In genomic region chr19:7522072-7522922, GRCh38 we compare ENCODE assay signal across 1 cellular context.
TF ChIP-seq lines count a peak whose summit lies in the region.

Gene MCOLN1, plus strand, starts transcription at chr19:7522624. Its CDS starts 127 bp downstream, at chr19:7522751.

TF ChIP-seq in HepG2, 621 proteins besides CTCF, POLR2A, EP300 and RAD21 (continued from another document and continues in another):
- TF ChIP-seq ZBTB44 (CRISPR knock-in tag; IDR thresholded peaks at IDR 0.05) (peak; percentile 83; the same call in 1 of the 2 replicates), ZNF234 (CRISPR knock-in tag; conservative IDR thresholded peaks at IDR 0.05) (no peak), ZNF205 (CRISPR knock-in tag; IDR thresholded peaks at IDR 0.05) (peak; percentile 67), STAG1 (CRISPR knock-in tag; IDR thresholded peaks at IDR 0.05) (no peak), ZNF549 (CRISPR knock-in tag; IDR thresholded peaks at IDR 0.05) (no peak), MTF1 (CRISPR knock-in tag; IDR thresholded peaks at IDR 0.05) (no peak), GATAD1 (CRISPR knock-in tag; IDR thresholded peaks at IDR 0.05) (peak; percentile 98), ZNF318 (CRISPR knock-in tag; IDR thresholded peaks at IDR 0.05) (peak; percentile 79; the same call in 1 of the 2 replicates), RBFOX2 (IDR thresholded peaks at IDR 0.05; ENCODE audit: low read depth, low read length) (peak; percentile 81), ZNF362 (CRISPR knock-in tag; IDR thresholded peaks at IDR 0.05; ENCODE audit: borderline replicate concordance) (peak; percentile 63; the same call in 1 of the 2 replicates), DPF2 (CRISPR knock-in tag; IDR thresholded peaks at IDR 0.05; ENCODE audit: borderline replicate concordance, low read depth) (peak; percentile 47; the same call in 1 of the 2 replicates), ZMYM3 (CRISPR knock-in tag; IDR thresholded peaks at IDR 0.05) (peak; percentile 94), CREM (IDR thresholded peaks at IDR 0.05) (peak; percentile 37), CREM (CRISPR knock-in tag; IDR thresholded peaks at IDR 0.05) (no peak), ZNF749 (CRISPR knock-in tag; IDR thresholded peaks at IDR 0.05; ENCODE audit: borderline replicate concordance) (peak; percentile 73; the same call in 1 of the 2 replicates), SP4 (CRISPR knock-in tag; IDR thresholded peaks at IDR 0.05) (peak; percentile 93), HNF4G (IDR thresholded peaks at IDR 0.05; ENCODE audit: borderline replicate concordance, low read depth, low read length) (peak; percentile 61; the same call in 1 of the 2 replicates), HNF4G (CRISPR knock-in tag; IDR thresholded peaks at IDR 0.05; ENCODE audit: borderline replicate concordance, low read depth) (0 out of 2 replicates have a peak, but pooled peaks have one; percentile 55), CAMTA2 (CRISPR knock-in tag; IDR thresholded peaks at IDR 0.05; ENCODE audit: borderline replicate concordance) (no peak), CBFB (CRISPR knock-in tag; IDR thresholded peaks at IDR 0.05) (peak; percentile 92), ZFP91 (CRISPR knock-in tag; IDR thresholded peaks at IDR 0.05; ENCODE audit: borderline replicate concordance) (peak; percentile 99), DR1 (CRISPR knock-in tag; IDR thresholded peaks at IDR 0.05) (peak; percentile 78; the same call in 1 of the 2 replicates), SOX5 (CRISPR knock-in tag; IDR thresholded peaks at IDR 0.05; ENCODE audit: borderline replicate concordance) (peak; percentile 55), SIN3A (IDR thresholded peaks at IDR 0.05; ENCODE audit: borderline replicate concordance, low read depth, low read length) (peak; percentile 98; the same call in 1 of the 2 replicates), HDAC1 (CRISPR knock-in tag; IDR thresholded peaks at IDR 0.05) (peak; percentile 99)
- TF ChIP-seq, protein P1, sequence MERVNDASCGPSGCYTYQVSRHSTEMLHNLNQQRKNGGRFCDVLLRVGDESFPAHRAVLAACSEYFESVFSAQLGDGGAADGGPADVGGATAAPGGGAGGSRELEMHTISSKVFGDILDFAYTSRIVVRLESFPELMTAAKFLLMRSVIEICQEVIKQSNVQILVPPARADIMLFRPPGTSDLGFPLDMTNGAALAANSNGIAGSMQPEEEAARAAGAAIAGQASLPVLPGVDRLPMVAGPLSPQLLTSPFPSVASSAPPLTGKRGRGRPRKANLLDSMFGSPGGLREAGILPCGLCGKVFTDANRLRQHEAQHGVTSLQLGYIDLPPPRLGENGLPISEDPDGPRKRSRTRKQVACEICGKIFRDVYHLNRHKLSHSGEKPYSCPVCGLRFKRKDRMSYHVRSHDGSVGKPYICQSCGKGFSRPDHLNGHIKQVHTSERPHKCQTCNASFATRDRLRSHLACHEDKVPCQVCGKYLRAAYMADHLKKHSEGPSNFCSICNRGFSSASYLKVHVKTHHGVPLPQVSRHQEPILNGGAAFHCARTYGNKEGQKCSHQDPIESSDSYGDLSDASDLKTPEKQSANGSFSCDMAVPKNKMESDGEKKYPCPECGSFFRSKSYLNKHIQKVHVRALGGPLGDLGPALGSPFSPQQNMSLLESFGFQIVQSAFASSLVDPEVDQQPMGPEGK (CRISPR knock-in tag; IDR thresholded peaks at IDR 0.05): peak; percentile 65
- TF ChIP-seq, protein P2, sequence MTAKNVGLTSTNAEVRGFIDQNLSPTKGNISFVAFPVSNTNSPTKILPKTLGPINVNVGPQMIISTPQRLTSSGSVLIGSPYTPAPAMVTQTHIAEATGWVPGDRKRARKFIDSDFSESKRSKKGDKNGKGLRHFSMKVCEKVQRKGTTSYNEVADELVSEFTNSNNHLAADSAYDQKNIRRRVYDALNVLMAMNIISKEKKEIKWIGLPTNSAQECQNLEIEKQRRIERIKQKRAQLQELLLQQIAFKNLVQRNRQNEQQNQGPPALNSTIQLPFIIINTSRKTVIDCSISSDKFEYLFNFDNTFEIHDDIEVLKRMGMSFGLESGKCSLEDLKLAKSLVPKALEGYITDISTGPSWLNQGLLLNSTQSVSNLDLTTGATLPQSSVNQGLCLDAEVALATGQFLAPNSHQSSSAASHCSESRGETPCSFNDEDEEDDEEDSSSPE (CRISPR knock-in tag; IDR thresholded peaks at IDR 0.05): peak; percentile 97
- TF ChIP-seq, protein P3, sequence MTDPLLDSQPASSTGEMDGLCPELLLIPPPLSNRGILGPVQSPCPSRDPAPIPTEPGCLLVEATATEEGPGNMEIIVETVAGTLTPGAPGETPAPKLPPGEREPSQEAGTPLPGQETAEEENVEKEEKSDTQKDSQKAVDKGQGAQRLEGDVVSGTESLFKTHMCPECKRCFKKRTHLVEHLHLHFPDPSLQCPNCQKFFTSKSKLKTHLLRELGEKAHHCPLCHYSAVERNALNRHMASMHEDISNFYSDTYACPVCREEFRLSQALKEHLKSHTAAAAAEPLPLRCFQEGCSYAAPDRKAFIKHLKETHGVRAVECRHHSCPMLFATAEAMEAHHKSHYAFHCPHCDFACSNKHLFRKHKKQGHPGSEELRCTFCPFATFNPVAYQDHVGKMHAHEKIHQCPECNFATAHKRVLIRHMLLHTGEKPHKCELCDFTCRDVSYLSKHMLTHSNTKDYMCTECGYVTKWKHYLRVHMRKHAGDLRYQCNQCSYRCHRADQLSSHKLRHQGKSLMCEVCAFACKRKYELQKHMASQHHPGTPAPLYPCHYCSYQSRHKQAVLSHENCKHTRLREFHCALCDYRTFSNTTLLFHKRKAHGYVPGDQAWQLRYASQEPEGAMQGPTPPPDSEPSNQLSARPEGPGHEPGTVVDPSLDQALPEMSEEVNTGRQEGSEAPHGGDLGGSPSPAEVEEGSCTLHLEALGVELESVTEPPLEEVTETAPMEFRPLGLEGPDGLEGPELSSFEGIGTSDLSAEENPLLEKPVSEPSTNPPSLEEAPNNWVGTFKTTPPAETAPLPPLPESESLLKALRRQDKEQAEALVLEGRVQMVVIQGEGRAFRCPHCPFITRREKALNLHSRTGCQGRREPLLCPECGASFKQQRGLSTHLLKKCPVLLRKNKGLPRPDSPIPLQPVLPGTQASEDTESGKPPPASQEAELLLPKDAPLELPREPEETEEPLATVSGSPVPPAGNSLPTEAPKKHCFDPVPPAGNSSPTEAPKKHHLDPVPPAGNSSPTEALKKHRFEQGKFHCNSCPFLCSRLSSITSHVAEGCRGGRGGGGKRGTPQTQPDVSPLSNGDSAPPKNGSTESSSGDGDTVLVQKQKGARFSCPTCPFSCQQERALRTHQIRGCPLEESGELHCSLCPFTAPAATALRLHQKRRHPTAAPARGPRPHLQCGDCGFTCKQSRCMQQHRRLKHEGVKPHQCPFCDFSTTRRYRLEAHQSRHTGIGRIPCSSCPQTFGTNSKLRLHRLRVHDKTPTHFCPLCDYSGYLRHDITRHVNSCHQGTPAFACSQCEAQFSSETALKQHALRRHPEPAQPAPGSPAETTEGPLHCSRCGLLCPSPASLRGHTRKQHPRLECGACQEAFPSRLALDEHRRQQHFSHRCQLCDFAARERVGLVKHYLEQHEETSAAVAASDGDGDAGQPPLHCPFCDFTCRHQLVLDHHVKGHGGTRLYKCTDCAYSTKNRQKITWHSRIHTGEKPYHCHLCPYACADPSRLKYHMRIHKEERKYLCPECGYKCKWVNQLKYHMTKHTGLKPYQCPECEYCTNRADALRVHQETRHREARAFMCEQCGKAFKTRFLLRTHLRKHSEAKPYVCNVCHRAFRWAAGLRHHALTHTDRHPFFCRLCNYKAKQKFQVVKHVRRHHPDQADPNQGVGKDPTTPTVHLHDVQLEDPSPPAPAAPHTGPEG (CRISPR knock-in tag; IDR thresholded peaks at IDR 0.05): no peak
- TF ChIP-seq, protein P4, sequence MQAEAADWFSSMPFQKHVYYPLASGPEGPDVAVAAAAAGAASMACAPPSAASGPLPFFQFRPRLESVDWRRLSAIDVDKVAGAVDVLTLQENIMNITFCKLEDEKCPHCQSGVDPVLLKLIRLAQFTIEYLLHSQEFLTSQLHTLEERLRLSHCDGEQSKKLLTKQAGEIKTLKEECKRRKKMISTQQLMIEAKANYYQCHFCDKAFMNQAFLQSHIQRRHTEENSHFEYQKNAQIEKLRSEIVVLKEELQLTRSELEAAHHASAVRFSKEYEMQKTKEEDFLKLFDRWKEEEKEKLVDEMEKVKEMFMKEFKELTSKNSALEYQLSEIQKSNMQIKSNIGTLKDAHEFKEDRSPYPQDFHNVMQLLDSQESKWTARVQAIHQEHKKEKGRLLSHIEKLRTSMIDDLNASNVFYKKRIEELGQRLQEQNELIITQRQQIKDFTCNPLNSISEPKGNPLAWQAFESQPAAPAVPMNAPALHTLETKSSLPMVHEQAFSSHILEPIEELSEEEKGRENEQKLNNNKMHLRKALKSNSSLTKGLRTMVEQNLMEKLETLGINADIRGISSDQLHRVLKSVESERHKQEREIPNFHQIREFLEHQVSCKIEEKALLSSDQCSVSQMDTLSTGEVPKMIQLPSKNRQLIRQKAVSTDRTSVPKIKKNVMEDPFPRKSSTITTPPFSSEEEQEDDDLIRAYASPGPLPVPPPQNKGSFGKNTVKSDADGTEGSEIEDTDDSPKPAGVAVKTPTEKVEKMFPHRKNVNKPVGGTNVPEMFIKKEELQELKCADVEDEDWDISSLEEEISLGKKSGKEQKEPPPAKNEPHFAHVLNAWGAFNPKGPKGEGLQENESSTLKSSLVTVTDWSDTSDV (CRISPR knock-in tag; IDR thresholded peaks at IDR 0.05): no peak
